In genomic region chr2:10844083-10844482, GRCh38 we compare ENCODE assay signal across 8 cellular contexts. TPM values are rescaled to one million over a fixed set of nuclear protein-coding genes. Genes with fewer than 3 reads are reported as not detected.
DNase-seq lines count a peak whose midpoint lies in the region; ATAC-seq and TF ChIP-seq lines count a peak whose summit lies in the region.

No MANE protein-coding gene starts in this region.

- no peak overlapping the region for H3K27ac Mint-ChIP-seq in chondrocyte (ENCODE audit: unreplicated experiment)

- peaks cover 9% of the 10 kb centered on the region for H3K27me3 Mint-ChIP-seq in chondrocyte (ENCODE audit: low read depth)

- H3K4me1 Mint-ChIP-seq in chondrocyte (ENCODE audit: low read depth) = peaks cover 11% of the 10 kb centered on the region

- TF ChIP-seq POLR2A in lower leg skin (IDR thresholded peaks at IDR 0.05) = no peak

- intact Hi-C loops in lower leg skin (cut with DNase I; ENCODE audit: low total_unique reads) = no loop called here

- H3K4me3 Mint-ChIP-seq in chondrocyte (ENCODE audit: unreplicated experiment) = peak overlapping the region; percentile 45

- WGBS in lower leg skin, 2 donors = 29 to 39% methylated on average over 11 of the region's 12 CpGs

- peak; percentile 89 for DNase-seq in A172 (ENCODE audit: low spot score)
- peak; percentile 89 for DNase-seq in NCI-H2029 treated with DMSO at 0.1 percent for 48 hours (lab: John Stamatoyannopoulos, UW)
- no peak for DNase-seq in chondrocyte (ENCODE audit: low spot score)
- DNase-seq in kidney tubule cell (ENCODE audit: low spot score) = peak; percentile 84
- no peak for DNase-seq in lower leg skin (ENCODE audit: low spot score in 2 of 2)
- no peak for DNase-seq in activated CD4-positive, alpha-beta T cell treated with anti-CD3 and anti-CD28 coated beads, Interleukin-2, amount 50 U/mL, for 4 hours

- no peak overlapping the region for H3K4me3 ChIP-seq in lower leg skin (ENCODE audit: low read depth, poor library complexity, severe bottlenecking)

- ATAC-seq in GM18867 (IDR thresholded peaks at IDR 0.05; ENCODE audit: unreplicated experiment) (no peak), GM21423 (IDR thresholded peaks at IDR 0.05; ENCODE audit: unreplicated experiment) (no peak)

- peaks cover 2% of the 10 kb centered on the region for H3K36me3 Mint-ChIP-seq in chondrocyte (ENCODE audit: low read depth)

- H3K9me3 Mint-ChIP-seq in chondrocyte (ENCODE audit: low read depth) = peaks cover 23% of the 10 kb centered on the region

- TF ChIP-seq CTCF in chondrocyte (IDR thresholded peaks at IDR 0.05) = no peak
- no peak for TF ChIP-seq CTCF in lower leg skin (IDR thresholded peaks at IDR 0.05)

RNA-seq across cellular contexts. Expression of gene PDIA6, which starts 31.5 kb away (rescaled TPM):
- total RNA-seq in A172 (2014; rRNA removed; shearing (Covaris generic)) = 418 and 492 TPM in 2 replicates
- total RNA-seq in chondrocyte (196 to 412 TPM (median 198 TPM) in 3 replicates), lower leg skin (10 to 100 TPM; 50.5 to 97.7 (median 73.7) TPM)

Comparison
In these comparisons a context has a peak if more than half of its experiments do, and no peak if none do; other contexts are left out.
1. DNase-seq: peak in A172 (single experiment), NCI-H2029 treated with DMSO at 0.1 percent for 48 hours (single experiment) and kidney tubule cell (single experiment); none in chondrocyte (single experiment), lower leg skin (0 of 2) and activated CD4-positive, alpha-beta T cell treated with anti-CD3 and anti-CD28 coated beads, Interleukin-2, amount 50 U/mL, for 4 hours (0 of 2).